ENCODE assay signal across 24 cellular contexts in genomic region chr7:44705434-44705833, GRCh38.
"Had no signal": no experiment of that assay in that cellular context is flagged by ENCODE, and none has a peak within 500 bp of the region (broad histone marks: within the 10 kb centered on the region; RNA-seq: fewer than 3 reads in every experiment).

No MANE protein-coding gene starts in this region.

- DNase-seq: activated CD4-positive, alpha-beta T cell treated with anti-CD3 and anti-CD28 coated beads for 1 hour; activated CD4-positive, alpha-beta T cell treated with anti-CD3 and anti-CD28 coated beads, Interleukin-2, amount 50 U/mL, for 4 hours; activated CD8-positive, alpha-beta memory T cell treated with anti-CD3 and anti-CD28 coated beads, Interleukin-2, amount 10 ng/mL, durations not matched to agents 7 days and 5 days; activated T-cell treated with anti-CD3 and anti-CD28 coated beads for 4 hours; amniotic stem cell; cerebellar nuclear complex; cortex of kidney; left colon; mesenchymal stem cell; mucosa of descending colon; nephron progenitor cell; pancreas; right cardiac atrium; stimulated activated CD4-positive, alpha-beta T cell treated with anti-CD3 and anti-CD28 coated beads, Interleukin-1b, Interleukin-23, amount 100 ng/mL, for 48 hours; testis; WERI-Rb-1 had no signal

- H3K9me3 ChIP-seq: mucosa of descending colon, pancreas, testis had no signal

- H3K4me1 ChIP-seq: pancreas, testis had no signal

- H3K4me1 Mint-ChIP-seq: activated CD8-positive, alpha-beta memory T cell treated with anti-CD3 and anti-CD28 coated beads, Interleukin-2, amount 10 ng/mL, durations not matched to agents 7 days and 5 days had no signal

- FAIRE-seq: bronchial epithelial cell, keratinocyte, pancreas, TTC549 had no signal

- H3K4me3 Mint-ChIP-seq: activated CD8-positive, alpha-beta memory T cell treated with anti-CD3 and anti-CD28 coated beads, Interleukin-2, amount 10 ng/mL, durations not matched to agents 7 days and 5 days; nephron progenitor cell; T-helper 2 cell treated with Interferon-gamma antibody and Interleukin-4, amounts not matched to agents 5 μg/mL and 100 μg/mL, for 36 hours; type B pancreatic cell had no signal

- H3K27ac Mint-ChIP-seq: activated CD8-positive, alpha-beta memory T cell treated with anti-CD3 and anti-CD28 coated beads, Interleukin-2, amount 10 ng/mL, durations not matched to agents 7 days and 5 days; activated naive CD4-positive, alpha-beta T cell treated with anti-CD3 and anti-CD28 coated beads, Interleukin-2, amount 50 U/mL, for 72 hours; nephron progenitor cell; T-helper 2 cell treated with Interferon-gamma antibody and Interleukin-4, amounts not matched to agents 5 μg/mL and 100 μg/mL, for 36 hours; type B pancreatic cell had no signal

- H3K27me3 Mint-ChIP-seq: activated CD8-positive, alpha-beta memory T cell treated with anti-CD3 and anti-CD28 coated beads, Interleukin-2, amount 10 ng/mL, durations not matched to agents 7 days and 5 days; type B pancreatic cell had no signal

- H3K4me3 ChIP-seq: mucosa of descending colon, pancreas, testis had no signal

- H3K27ac ChIP-seq: epithelial cell of prostate, pancreas, testis, WERI-Rb-1 had no signal

- ATAC-seq: activated CD8-positive, alpha-beta memory T cell treated with anti-CD3 and anti-CD28 coated beads, Interleukin-2, amount 10 ng/mL, durations not matched to agents 7 days and 5 days; activated naive CD4-positive, alpha-beta T cell treated with anti-CD3 and anti-CD28 coated beads, Interleukin-2, amount 50 U/mL, for 72 hours; left colon; mucosa of descending colon; pancreas; right cardiac atrium; SK-N-SH treated with all-trans-retinoic acid at 6 μM for 48 hours had no signal

- H3K27me3 ChIP-seq: pancreas, testis had no signal

- H3K9me3 Mint-ChIP-seq: activated naive CD4-positive, alpha-beta T cell treated with anti-CD3 and anti-CD28 coated beads, Interleukin-2, amount 50 U/mL, for 72 hours; T-helper 2 cell treated with Interferon-gamma antibody and Interleukin-4, amounts not matched to agents 5 μg/mL and 100 μg/mL, for 36 hours; type B pancreatic cell had no signal
